21 cellular contexts compared by ENCODE assay signal in the genomic region with DNA sequence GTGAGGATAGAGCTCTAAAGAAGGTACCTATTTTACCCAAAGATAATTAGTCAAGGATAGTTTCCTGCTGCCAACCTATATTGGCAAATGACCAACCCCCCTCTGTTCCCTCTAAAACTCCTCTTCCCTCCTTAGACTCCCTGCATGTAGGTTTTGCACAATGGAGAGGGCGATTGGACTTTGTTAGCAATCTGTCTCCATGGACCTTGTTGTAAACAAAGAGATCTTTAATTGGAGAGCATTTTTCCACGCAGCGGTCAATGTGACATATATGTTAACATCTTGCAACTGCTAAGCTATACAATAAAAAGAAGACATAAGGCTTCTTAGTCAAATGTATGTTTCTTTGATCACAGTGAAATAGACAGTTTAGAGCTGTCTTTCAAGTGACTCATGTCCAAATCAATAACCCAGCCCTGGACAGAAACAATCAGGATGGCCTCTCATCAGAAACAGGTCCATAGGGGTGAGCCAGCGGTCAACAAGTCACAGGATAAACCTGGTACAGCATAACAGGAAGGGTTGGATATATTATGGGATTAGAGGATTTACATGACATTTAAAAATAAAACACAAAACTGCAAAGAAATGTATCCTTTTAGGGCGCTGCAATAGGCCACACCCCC.
DNase-seq lines count a peak whose midpoint lies in the region; ATAC-seq, FAIRE-seq and TF ChIP-seq lines count a peak whose summit lies in the region.
"Had no signal": no experiment of that assay in that cellular context is flagged by ENCODE, and none has a peak within 500 bp of the region (broad histone marks: within the 10 kb centered on the region; RNA-seq: fewer than 3 reads in every experiment).

No MANE protein-coding gene starts in this region.

- no peak overlapping the region for H2AK5ac ChIP-seq in trophoblast cell (ENCODE audit: low read length)

- no TSS peak for BruUV-seq in HCT116 (replicated peaks; lab: Mats Ljungman, UMichigan)
- BruUV-seq in HepG2 (replicated peaks; lab: Mats Ljungman, UMichigan), result no TSS peak

- ATAC-seq in HCT116 (no peak), HepG2 (peak; percentile 23; the same call in 1 of the 3 replicates), natural killer cell (no peak)
- ATAC-seq in activated T-helper 17 cell treated with anti-CD3 and anti-CD28 coated beads, Interleukin-2, amount 50 U/mL, for 72 hours (replicated peaks), result no peak

- H3K18ac ChIP-seq in trophoblast cell (ENCODE audit: low read length), result no peak overlapping the region

- H4K20me1 ChIP-seq in HCT116 (ENCODE audit: insufficient read depth) (no peaks in the 10 kb centered on the region), HepG2 (ENCODE audit: insufficient read depth, low read length) (no peaks in the 10 kb centered on the region)

- H3K9me3 Mint-ChIP-seq in activated T-helper 17 cell treated with anti-CD3 and anti-CD28 coated beads, Interleukin-2, amount 50 U/mL, for 72 hours, result no peaks in the 10 kb centered on the region
- no peaks in the 10 kb centered on the region for H3K9me3 Mint-ChIP-seq in natural killer cell
- H3K9me3 Mint-ChIP-seq: CD4-positive, alpha-beta memory T cell; IgD-negative memory B cell had no signal

- H3K36me3 ChIP-seq in HCT116 (ENCODE audit: control insufficient read depth in 1 of 2, insufficient read depth in 2 of 2, low read length in 2 of 2), result no peaks in the 10 kb centered on the region
- no peaks in the 10 kb centered on the region for H3K36me3 ChIP-seq in HepG2 (replicated peaks in 1 of 2; ENCODE audit: control insufficient read depth in 1 of 2, insufficient read depth in 2 of 2, low read length in 2 of 2)
- H3K36me3 ChIP-seq in trophoblast cell (ENCODE audit: control insufficient read depth in 1 of 2, insufficient read depth in 2 of 2, low read length in 2 of 2), result no peaks in the 10 kb centered on the region

- H3K9me2 ChIP-seq in HCT116 (ENCODE audit: insufficient read depth), result no peaks in the 10 kb centered on the region

- no peak overlapping the region for H4K8ac ChIP-seq in trophoblast cell (ENCODE audit: low read depth, low read length)

- H2BK5ac ChIP-seq in trophoblast cell (ENCODE audit: low read depth, low read length, poor library complexity), result no peak overlapping the region

- no peak overlapping the region for H3K23ac ChIP-seq in trophoblast cell (ENCODE audit: low read length)

- no peaks in the 10 kb centered on the region for H3K27me3 Mint-ChIP-seq in activated T-helper 17 cell treated with anti-CD3 and anti-CD28 coated beads, Interleukin-2, amount 50 U/mL, for 72 hours
- peaks cover 4 to 7% of the 10 kb centered on the region in 2 donors for H3K27me3 Mint-ChIP-seq in natural killer cell (ENCODE audit: low read depth in 2 of 2)
- H3K27me3 Mint-ChIP-seq: CD4-positive, alpha-beta memory T cell had no signal

- H3K36me3 Mint-ChIP-seq in activated T-helper 17 cell treated with anti-CD3 and anti-CD28 coated beads, Interleukin-2, amount 50 U/mL, for 72 hours (ENCODE audit: low read depth), result no peaks in the 10 kb centered on the region
- H3K36me3 Mint-ChIP-seq in natural killer cell, result no peaks in the 10 kb centered on the region
- H3K36me3 Mint-ChIP-seq: CD4-positive, alpha-beta memory T cell; IgD-negative memory B cell had no signal

- H3K9me3 ChIP-seq in HCT116 (ENCODE audit: control insufficient read depth in 1 of 2, insufficient read depth in 1 of 2, low read depth in 1 of 2, low read length in 2 of 2), result no peaks in the 10 kb centered on the region
- H3K9me3 ChIP-seq in HepG2 (ENCODE audit: low read length), result no peaks in the 10 kb centered on the region
- peaks cover 2% of the 10 kb centered on the region for H3K9me3 ChIP-seq in trophoblast cell (ENCODE audit: insufficient read depth, low read depth, low read length)

- H3K4me3 Mint-ChIP-seq in activated T-helper 17 cell treated with anti-CD3 and anti-CD28 coated beads, Interleukin-2, amount 50 U/mL, for 72 hours, result no peak overlapping the region
- H3K4me3 Mint-ChIP-seq in natural killer cell, result no peak overlapping the region
- H3K4me3 Mint-ChIP-seq: CD4-positive, alpha-beta memory T cell; IgD-negative memory B cell had no signal

- 18% methylated on average over 5 of the region's 5 CpGs for WGBS in HepG2 (ENCODE audit: low lambda C conversion rate)
- WGBS in trophoblast cell (ENCODE audit: extremely low coverage, insufficient coverage, insufficient read length), result no CpG with 5 or more reads among the region's 5 CpGs

- TF ChIP-seq EP300 in HepG2 (IDR thresholded peaks at IDR 0.05; ENCODE audit: low read depth in 2 of 2, low read length in 2 of 2) (peak in 1 of 2 experiments; percentile 65; a peak in 2 of 4 replicates), HepG2 (CRISPR knock-in tag; IDR thresholded peaks at IDR 0.05; ENCODE audit: borderline replicate concordance) (no peak)

- intact Hi-C loops in HCT116 (cut with micrococcal nuclease) (loop anchor here (10.0 kb wide), 1 partner anchor 195 kb away; no protein-coding TSS in a partner anchor), HepG2 (cut with micrococcal nuclease; ENCODE audit: unreplicated experiment) (no loop called here), natural killer cell (cut with micrococcal nuclease) (loop anchor here (5.0 to 10.0 kb wide), 2 partner anchors 73 to 195 kb away; no protein-coding TSS in a partner anchor)

- H2BK120ac ChIP-seq in trophoblast cell (ENCODE audit: insufficient read depth, low read length, poor library complexity), result no peak overlapping the region

- POLR2A ChIA-PET in HCT116 (lab: Charles Lee) (interaction anchor here (1.2 kb wide), 1 partner anchor 70 kb away, joined by 3 read pairs; the partner anchor contains the start of gene UBL3), HepG2 (lab: Yijun Ruan, JAX) (interaction anchor here (5.5 kb wide), 1 partner anchor 70 kb away, joined by 58 read pairs; the partner anchor contains the start of gene UBL3)

- CTCF ChIA-PET in HCT116 (lab: Charles Lee), result no interaction called here
- CTCF ChIA-PET in HepG2 (lab: Yijun Ruan, JAX; ENCODE audit: low intra/inter-chr PET ratio, low total read pairs), result no interaction called here

- DNase-seq in HCT116 (ENCODE audit: low read depth, low spot score), result no peak
- peak; percentile 63 for DNase-seq in HepG2 (ENCODE audit: low spot score)
- DNase-seq in trophoblast cell, result no peak
- DNase-seq in activated CD4-positive, alpha-beta T cell treated with anti-CD3 and anti-CD28 coated beads for 4 hours, result no peak
- DNase-seq in natural killer cell, result no peak
- DNase-seq in effector CD4-positive, alpha-beta T cell, result no peak
- DNase-seq: CD4-positive, alpha-beta memory T cell; DMS153; NCI-H1105; NCI-H2029 treated with DMSO at 0.1 percent for 48 hours; NCI-H226; NCI-H510A treated with DMSO at 0.1 percent for 48 hours; NCI-H774; OCI-M1; Right ventricle myocardium superior had no signal

- peaks cover 26% of the 10 kb centered on the region for H3K79me1 ChIP-seq in trophoblast cell (ENCODE audit: low read length)

- H4K91ac ChIP-seq in trophoblast cell (ENCODE audit: low read depth, low read length), result no peak overlapping the region

- H3K4me1 ChIP-seq in HCT116 (ENCODE audit: control insufficient read depth in 1 of 2, insufficient read depth in 2 of 2, low read length in 2 of 2) (peaks cover 37 to 59% of the 10 kb centered on the region in 2 experiments), HepG2 (ENCODE audit: insufficient read depth, low read length) (peaks cover 59% of the 10 kb centered on the region), trophoblast cell (ENCODE audit: control insufficient read depth in 1 of 2, insufficient read depth in 2 of 2, low read length in 2 of 2) (peaks cover 28 to 31% of the 10 kb centered on the region in 2 experiments)

- no peak overlapping the region for H3K27ac Mint-ChIP-seq in activated T-helper 17 cell treated with anti-CD3 and anti-CD28 coated beads, Interleukin-2, amount 50 U/mL, for 72 hours
- H3K27ac Mint-ChIP-seq in natural killer cell, result no peak overlapping the region

- RAD21 ChIA-PET in HCT116 (lab: Charles Lee; ENCODE audit: low non-redundant PET in 1 of 2, low total read pairs in 2 of 2, uncharacterized antibody in 2 of 2, unreplicated experiment in 2 of 2), result no interaction called here

- H3K9ac ChIP-seq in HCT116 (ENCODE audit: low read length) (no peak overlapping the region), HepG2 (ENCODE audit: insufficient read depth, low read depth, low read length) (no peak overlapping the region), trophoblast cell (ENCODE audit: low read length) (no peak overlapping the region)

- H3K14ac ChIP-seq in trophoblast cell (ENCODE audit: low read length), result no peak overlapping the region

- no peak overlapping the region for H3K27ac ChIP-seq in HCT116 (ENCODE audit: low read depth, low read length)
- H3K27ac ChIP-seq in VCaP, result peak overlapping the region; percentile 76; the same call in 1 of the 2 replicates
- H3K27ac ChIP-seq in HepG2 (ENCODE audit: extremely low read length, insufficient read depth, low read length), result no peak overlapping the region
- no peak overlapping the region for H3K27ac ChIP-seq in trophoblast cell (ENCODE audit: low read depth, low read length)

- H3K79me2 ChIP-seq in HCT116 (ENCODE audit: insufficient read depth, low read length), result no peaks in the 10 kb centered on the region
- no peaks in the 10 kb centered on the region for H3K79me2 ChIP-seq in HepG2 (ENCODE audit: insufficient read depth, low read length)
- H3K79me2 ChIP-seq in trophoblast cell (ENCODE audit: control insufficient read depth, insufficient read depth, low read length, poor library complexity), result peaks cover 5% of the 10 kb centered on the region

- H3K4me2 ChIP-seq in HCT116 (ENCODE audit: low read length), result peak overlapping the region; percentile 23
- H3K4me2 ChIP-seq in HepG2 (ENCODE audit: low read depth, low read length), result peak overlapping the region; percentile 34
- no peak overlapping the region for H3K4me2 ChIP-seq in trophoblast cell (ENCODE audit: low read length)

- FAIRE-seq in HepG2 (lab: Jason Lieb, UNC), result no peak
- FAIRE-seq: GM12892, GM18507, H54 had no signal

- H3K4me3 ChIP-seq in HCT116 (replicated peaks in 1 of 2; ENCODE audit: low read depth in 1 of 2, low read length in 2 of 2) (no peak overlapping the region), HepG2 (replicated peaks in 1 of 3; ENCODE audit: insufficient read depth in 1 of 3, low read depth in 2 of 3, low read length in 3 of 3) (no peak overlapping the region), trophoblast cell (ENCODE audit: low read depth, low read length) (no peak overlapping the region)

- H2BK12ac ChIP-seq in trophoblast cell (ENCODE audit: low read length), result peak overlapping the region; percentile 50

- no peak overlapping the region for H3K4ac ChIP-seq in trophoblast cell (ENCODE audit: low read depth, low read length)

- H2AFZ ChIP-seq in HCT116 (ENCODE audit: low read depth, low read length, poor library complexity, severe bottlenecking), result peak overlapping the region; percentile 49
- no peak overlapping the region for H2AFZ ChIP-seq in HepG2 (ENCODE audit: low read length)
- H2AFZ ChIP-seq in trophoblast cell (ENCODE audit: insufficient read depth, low read length, poor library complexity), result no peak overlapping the region

- in situ Hi-C loops in HepG2 (cut with HindIII; ENCODE audit: extremely low pct_ligation_motif_present, low pct_unique_long_range_greater_than_20kb), result loop anchor here (5.0 to 10.0 kb wide), 2 partner anchors 68 to 145 kb away; partner anchors contain the start of gene UBL3

- H3K27me3 ChIP-seq in HCT116 (ENCODE audit: insufficient read depth, low read length) (no peaks in the 10 kb centered on the region), HepG2 (ENCODE audit: control insufficient read depth in 1 of 2, insufficient read depth in 2 of 2, low read length in 2 of 2) (no peaks in the 10 kb centered on the region), trophoblast cell (ENCODE audit: insufficient read depth, low read length) (no peaks in the 10 kb centered on the region)

- H3K4me1 Mint-ChIP-seq in activated T-helper 17 cell treated with anti-CD3 and anti-CD28 coated beads, Interleukin-2, amount 50 U/mL, for 72 hours, result no peaks in the 10 kb centered on the region
- peaks cover 17 to 18% of the 10 kb centered on the region in 2 donors for H3K4me1 Mint-ChIP-seq in natural killer cell

- TF ChIP-seq POLR2A in HCT116 (IDR thresholded peaks at IDR 0.05; ENCODE audit: borderline replicate concordance, extremely low read depth, insufficient read depth, insufficient read length) (no peak), HepG2 (IDR thresholded peaks at IDR 0.05; ENCODE audit: insufficient read depth in 1 of 2, low read depth in 2 of 2, low read length in 2 of 2) (no peak)

- TF ChIP-seq RAD21 in HCT116 (IDR thresholded peaks at IDR 0.05; ENCODE audit: low read depth) (no peak), HepG2 (CRISPR knock-in tag; IDR thresholded peaks at IDR 0.05) (no peak)

- TF ChIP-seq CTCF in HCT116 (IDR thresholded peaks at IDR 0.05 in 2 of 3, conservative IDR thresholded peaks at IDR 0.05 in 1 of 3; ENCODE audit: borderline replicate concordance in 1 of 3, insufficient read depth in 1 of 3, low read depth in 2 of 3, low read length in 2 of 3) (no peak), VCaP (conservative IDR thresholded peaks at IDR 0.05) (no peak), HepG2 (CRISPR knock-in tag; IDR thresholded peaks at IDR 0.05) (no peak), natural killer cell (IDR thresholded peaks at IDR 0.05) (no peak)

- no peak overlapping the region for H4K12ac ChIP-seq in trophoblast cell (ENCODE audit: low read depth, low read length)

Comparison
In these comparisons a context has a peak if more than half of its experiments do, and no peak if none do; other contexts are left out.
1. Of the 20 proteins assayed by ChIP-seq in both HepG2 and HCT116: peak only in HepG2: FOSL1 and JUND; only in HCT116: none; in both: none; in neither: 18.